ENCODE assay signal across 1 cellular context in genomic region chr7:2232766-2233520, GRCh38.
TF ChIP-seq lines count a peak whose summit lies in the region.

Gene MAD1L1, minus strand, starts transcription at chr7:2232945. Its CDS starts 2,812 bp downstream, at chr7:2230133.

TF ChIP-seq in HepG2, 621 proteins besides CTCF, POLR2A, EP300 and RAD21 (continued from another document and continues in another):
- 0 out of 2 replicates have a peak, but pooled peaks have one; percentile 48 for TF ChIP-seq AKNA (CRISPR knock-in tag; IDR thresholded peaks at IDR 0.05; ENCODE audit: borderline replicate concordance)
- TF ChIP-seq HNF1A (IDR thresholded peaks at IDR 0.05; ENCODE audit: low read depth): no peak
- TF ChIP-seq HNF1A (CRISPR knock-in tag; IDR thresholded peaks at IDR 0.05; ENCODE audit: borderline replicate concordance): peak; percentile 73; the same call in 1 of the 2 replicates
- TF ChIP-seq HMG20B (CRISPR knock-in tag; conservative IDR thresholded peaks at IDR 0.05): 0 out of 2 replicates have a peak, but pooled peaks have one; percentile 20
- peak; percentile 81 for TF ChIP-seq POGZ (CRISPR knock-in tag; IDR thresholded peaks at IDR 0.05)
- peak; percentile 61 for TF ChIP-seq SP4 (CRISPR knock-in tag; IDR thresholded peaks at IDR 0.05)
- TF ChIP-seq XRCC5 (optimal IDR thresholded peaks at IDR 0.05; ENCODE audit: low read length): peak; percentile 87
- no peak; the same call in 1 of the 2 replicates for TF ChIP-seq ZNF460 (CRISPR knock-in tag; IDR thresholded peaks at IDR 0.05; ENCODE audit: borderline replicate concordance)
- no peak for TF ChIP-seq HMG20A (CRISPR knock-in tag; IDR thresholded peaks at IDR 0.05; ENCODE audit: borderline replicate concordance)
- no peak for TF ChIP-seq TCF12 (IDR thresholded peaks at IDR 0.05)
- TF ChIP-seq TCF12 (CRISPR knock-in tag; IDR thresholded peaks at IDR 0.05): peak; percentile 86
- 0 out of 2 replicates have a peak, but pooled peaks have one; percentile 70 for TF ChIP-seq PAWR (CRISPR knock-in tag; IDR thresholded peaks at IDR 0.05; ENCODE audit: borderline replicate concordance)
- TF ChIP-seq HMGXB4 (CRISPR knock-in tag; IDR thresholded peaks at IDR 0.05; ENCODE audit: borderline replicate concordance in 1 of 2, low read depth in 1 of 2): peak; percentile 62 to 81
- TF ChIP-seq ZNF780A (CRISPR knock-in tag; IDR thresholded peaks at IDR 0.05): no peak
- TF ChIP-seq SP2 (CRISPR knock-in tag; IDR thresholded peaks at IDR 0.05): peak; percentile 21; the same call in 1 of the 2 replicates
- peak; percentile 69 for TF ChIP-seq TAF1 (CRISPR knock-in tag; IDR thresholded peaks at IDR 0.05)
- TF ChIP-seq ZBTB14 (CRISPR knock-in tag; IDR thresholded peaks at IDR 0.05): 0 out of 2 replicates have a peak, but pooled peaks have one; percentile 43
- TF ChIP-seq, protein P1, sequence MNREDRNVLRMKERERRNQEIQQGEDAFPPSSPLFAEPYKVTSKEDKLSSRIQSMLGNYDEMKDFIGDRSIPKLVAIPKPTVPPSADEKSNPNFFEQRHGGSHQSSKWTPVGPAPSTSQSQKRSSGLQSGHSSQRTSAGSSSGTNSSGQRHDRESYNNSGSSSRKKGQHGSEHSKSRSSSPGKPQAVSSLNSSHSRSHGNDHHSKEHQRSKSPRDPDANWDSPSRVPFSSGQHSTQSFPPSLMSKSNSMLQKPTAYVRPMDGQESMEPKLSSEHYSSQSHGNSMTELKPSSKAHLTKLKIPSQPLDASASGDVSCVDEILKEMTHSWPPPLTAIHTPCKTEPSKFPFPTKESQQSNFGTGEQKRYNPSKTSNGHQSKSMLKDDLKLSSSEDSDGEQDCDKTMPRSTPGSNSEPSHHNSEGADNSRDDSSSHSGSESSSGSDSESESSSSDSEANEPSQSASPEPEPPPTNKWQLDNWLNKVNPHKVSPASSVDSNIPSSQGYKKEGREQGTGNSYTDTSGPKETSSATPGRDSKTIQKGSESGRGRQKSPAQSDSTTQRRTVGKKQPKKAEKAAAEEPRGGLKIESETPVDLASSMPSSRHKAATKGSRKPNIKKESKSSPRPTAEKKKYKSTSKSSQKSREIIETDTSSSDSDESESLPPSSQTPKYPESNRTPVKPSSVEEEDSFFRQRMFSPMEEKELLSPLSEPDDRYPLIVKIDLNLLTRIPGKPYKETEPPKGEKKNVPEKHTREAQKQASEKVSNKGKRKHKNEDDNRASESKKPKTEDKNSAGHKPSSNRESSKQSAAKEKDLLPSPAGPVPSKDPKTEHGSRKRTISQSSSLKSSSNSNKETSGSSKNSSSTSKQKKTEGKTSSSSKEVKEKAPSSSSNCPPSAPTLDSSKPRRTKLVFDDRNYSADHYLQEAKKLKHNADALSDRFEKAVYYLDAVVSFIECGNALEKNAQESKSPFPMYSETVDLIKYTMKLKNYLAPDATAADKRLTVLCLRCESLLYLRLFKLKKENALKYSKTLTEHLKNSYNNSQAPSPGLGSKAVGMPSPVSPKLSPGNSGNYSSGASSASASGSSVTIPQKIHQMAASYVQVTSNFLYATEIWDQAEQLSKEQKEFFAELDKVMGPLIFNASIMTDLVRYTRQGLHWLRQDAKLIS (CRISPR knock-in tag; IDR thresholded peaks at IDR 0.05): no peak
- peak; percentile 63; the same call in 1 of the 2 replicates for TF ChIP-seq HNF1B (CRISPR knock-in tag; IDR thresholded peaks at IDR 0.05)
- peak; percentile 82; the same call in 1 of the 2 replicates for TF ChIP-seq ZNF264 (CRISPR knock-in tag; IDR thresholded peaks at IDR 0.05)
- TF ChIP-seq, protein P2, sequence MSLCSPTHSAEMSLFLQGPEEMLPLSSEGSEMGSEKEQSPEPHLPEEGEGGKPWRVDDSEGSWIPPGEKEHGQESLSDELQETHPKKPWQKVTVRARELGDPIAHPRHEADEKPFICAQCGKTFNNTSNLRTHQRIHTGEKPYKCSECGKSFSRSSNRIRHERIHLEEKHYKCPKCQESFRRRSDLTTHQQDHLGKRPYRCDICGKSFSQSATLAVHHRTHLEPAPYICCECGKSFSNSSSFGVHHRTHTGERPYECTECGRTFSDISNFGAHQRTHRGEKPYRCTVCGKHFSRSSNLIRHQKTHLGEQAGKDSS (CRISPR knock-in tag; IDR thresholded peaks at IDR 0.05; ENCODE audit: borderline replicate concordance, low read depth): peak; percentile 79; the same call in 1 of the 2 replicates
- TF ChIP-seq FOXA3 (CRISPR knock-in tag; IDR thresholded peaks at IDR 0.05): 0 out of 2 replicates have a peak, but pooled peaks have one; percentile 16
- TF ChIP-seq RBM22 (optimal IDR thresholded peaks at IDR 0.05; ENCODE audit: low read length): no peak
- TF ChIP-seq, protein P3, sequence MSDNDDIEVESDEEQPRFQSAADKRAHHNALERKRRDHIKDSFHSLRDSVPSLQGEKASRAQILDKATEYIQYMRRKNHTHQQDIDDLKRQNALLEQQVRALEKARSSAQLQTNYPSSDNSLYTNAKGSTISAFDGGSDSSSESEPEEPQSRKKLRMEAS (IDR thresholded peaks at IDR 0.05): peak; percentile 53; the same call in 1 of the 2 replicates
- TF ChIP-seq ZNF124 (CRISPR knock-in tag; IDR thresholded peaks at IDR 0.05): peak; percentile 43; the same call in 1 of the 2 replicates
- 0 out of 2 replicates have a peak, but pooled peaks have one; percentile 25 for TF ChIP-seq ZBTB26 (CRISPR knock-in tag; IDR thresholded peaks at IDR 0.05; ENCODE audit: borderline replicate concordance)
- no peak for TF ChIP-seq HOXA9 (CRISPR knock-in tag; IDR thresholded peaks at IDR 0.05; ENCODE audit: borderline replicate concordance)
- peak; percentile 83; the same call in 1 of the 2 replicates for TF ChIP-seq NFKB2 (CRISPR knock-in tag; IDR thresholded peaks at IDR 0.05; ENCODE audit: borderline replicate concordance)
- TF ChIP-seq ZNF468 (CRISPR knock-in tag; IDR thresholded peaks at IDR 0.05): no peak
- peak; percentile 51; the same call in 1 of the 2 replicates for TF ChIP-seq POLR2AphosphoS5 (IDR thresholded peaks at IDR 0.05; ENCODE audit: low read depth, low read length)
- TF ChIP-seq ZNF598 (CRISPR knock-in tag; IDR thresholded peaks at IDR 0.05; ENCODE audit: borderline replicate concordance): 0 out of 2 replicates have a peak, but pooled peaks have one; percentile 32
- TF ChIP-seq PHB2 (IDR thresholded peaks at IDR 0.05; ENCODE audit: partially characterized antibody): no peak
- TF ChIP-seq ZNF230 (CRISPR knock-in tag; IDR thresholded peaks at IDR 0.05): peak; percentile 67; the same call in 1 of the 2 replicates
